ENCODE assay signal across 30 cellular contexts in the genomic region with DNA sequence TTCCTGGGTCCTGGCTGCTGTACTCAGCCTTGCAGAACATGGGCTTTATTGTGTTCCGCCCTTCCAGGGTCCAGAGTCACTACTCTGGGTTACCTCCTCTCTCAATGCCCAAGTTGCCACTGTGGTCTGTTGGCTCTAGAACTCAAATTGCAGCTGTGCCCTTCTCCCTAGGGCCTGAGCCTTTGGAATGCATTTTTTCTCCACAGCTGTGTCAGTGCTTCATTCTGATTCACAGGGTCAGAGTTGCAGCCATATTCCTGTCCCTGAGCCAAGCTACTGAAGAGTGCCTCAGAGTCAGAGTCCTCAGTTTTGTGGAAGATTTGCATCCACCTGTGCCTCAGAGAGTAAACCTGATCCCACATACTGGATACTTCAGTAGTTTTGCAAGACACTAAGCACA.
DNase-seq lines count a peak whose midpoint lies in the region; ATAC-seq, FAIRE-seq and TF ChIP-seq lines count a peak whose summit lies in the region.
"Had no signal": no experiment of that assay in that cellular context is flagged by ENCODE, and none has a peak within 500 bp of the region (broad histone marks: within the 10 kb centered on the region; RNA-seq: fewer than 3 reads in every experiment).

No MANE protein-coding gene starts in this region.

- H3K36me3 ChIP-seq in bronchial epithelial cell (ENCODE audit: control insufficient read depth, insufficient read depth, low read length), result no peaks in the 10 kb centered on the region
- H3K36me3 ChIP-seq: ascending aorta, MG63, suprapubic skin, upper lobe of right lung had no signal

- no peaks in the 10 kb centered on the region for H3K27me3 ChIP-seq in bronchial epithelial cell (ENCODE audit: control insufficient read depth, insufficient read depth, low read length)
- H3K27me3 ChIP-seq: ascending aorta, dorsolateral prefrontal cortex, MG63, suprapubic skin, upper lobe of right lung had no signal

- H3K4me3 Mint-ChIP-seq in HFFc6, result no peak overlapping the region
- H3K4me3 Mint-ChIP-seq: activated CD8-positive, alpha-beta T cell treated with anti-CD3 and anti-CD28 coated beads for 36 hours; CD4-positive, alpha-beta T cell; H9; stimulated activated naive B cell treated with anti-CD40 and anti-IgM and Interleukin-4, amounts not matched to agents 10 μg/mL and 1 μg/mL and 100 μg/mL, for 72 hours; T-helper 1 cell treated with Interleukin-12 subunit alpha and Interleukin-12 subunit beta and Interleukin-4 antibody, amounts not matched to agents 30 μg/mL and 1 μg/mL, for 36 hours had no signal

- H3K27me3 Mint-ChIP-seq in HFFc6 (ENCODE audit: insufficient read depth), result no peaks in the 10 kb centered on the region
- H3K27me3 Mint-ChIP-seq: activated CD8-positive, alpha-beta T cell treated with anti-CD3 and anti-CD28 coated beads for 36 hours; CD4-positive, alpha-beta T cell; stimulated activated naive B cell treated with anti-CD40 and anti-IgM and Interleukin-4, amounts not matched to agents 10 μg/mL and 1 μg/mL and 100 μg/mL, for 72 hours had no signal

- no peak for ATAC-seq in HG03432 (IDR thresholded peaks at IDR 0.05; ENCODE audit: unreplicated experiment)
- ATAC-seq: activated CD8-positive, alpha-beta T cell treated with anti-CD3 and anti-CD28 coated beads for 36 hours; activated naive CD4-positive, alpha-beta T cell treated with anti-CD3 and anti-CD28 coated beads, Interleukin-2, amount 50 U/mL, for 72 hours; K562; sciatic nerve; stimulated activated naive B cell treated with anti-CD40 and anti-IgM and Interleukin-4, amounts not matched to agents 10 μg/mL and 1 μg/mL and 100 μg/mL, for 72 hours had no signal

- H3K4me1 Mint-ChIP-seq in HFFc6 (ENCODE audit: low read depth), result peaks cover 13% of the 10 kb centered on the region
- H3K4me1 Mint-ChIP-seq: H9; stimulated activated naive B cell treated with anti-CD40 and anti-IgM and Interleukin-4, amounts not matched to agents 10 μg/mL and 1 μg/mL and 100 μg/mL, for 72 hours had no signal

- no peaks in the 10 kb centered on the region for H3K9me3 Mint-ChIP-seq in HFFc6
- H3K9me3 Mint-ChIP-seq: T-helper 1 cell treated with Interleukin-12 subunit alpha and Interleukin-12 subunit beta and Interleukin-4 antibody, amounts not matched to agents 30 μg/mL and 1 μg/mL, for 36 hours had no signal

- no peak for TF ChIP-seq CTCF in HFFc6 (IDR thresholded peaks at IDR 0.05)
- no peak for TF ChIP-seq CTCF in bronchial epithelial cell (IDR thresholded peaks at IDR 0.05; ENCODE audit: insufficient read depth, low read length, severe bottlenecking)
- TF ChIP-seq CTCF in foreskin fibroblast (IDR thresholded peaks at IDR 0.05; ENCODE audit: low read depth, low read length), result no peak

- H3K4me3 ChIP-seq in bronchial epithelial cell (ENCODE audit: low read depth, low read length) (no peak overlapping the region), foreskin fibroblast (ENCODE audit: low read depth in 1 of 2, low read length in 2 of 2) (no peak overlapping the region)
- H3K4me3 ChIP-seq: ascending aorta, dorsolateral prefrontal cortex, K562, MG63, suprapubic skin, upper lobe of right lung had no signal

- DNase-seq in HFFc6 (peak; percentile 1), bronchial epithelial cell (ENCODE audit: low read depth) (peak; percentile 2), foreskin fibroblast (peak; percentile 23 to 69), hippocampal formation (lab: John Stamatoyannopoulos, UW) (no peak), SKM-1 treated with dmso at 0.1 percent for 144 hours (lab: John Stamatoyannopoulos, UW; ENCODE audit: unreplicated experiment) (no peak)
- DNase-seq in activated CD8-positive, alpha-beta memory T cell treated with anti-CD3 and anti-CD28 coated beads, Interleukin-2, amount 50 U/mL, for 48 hours, result no peak
- DNase-seq: activated CD4-positive, CD25-positive, alpha-beta regulatory T cell treated with anti-CD3 and anti-CD28 coated beads, Interleukin-2, amount 50 U/mL, for 72 hours; activated CD8-positive, alpha-beta T cell treated with anti-CD3 and anti-CD28 coated beads for 36 hours; CD4-positive, alpha-beta T cell; cerebellar nuclear complex; dorsolateral prefrontal cortex; H9; head of caudate nucleus; MG63; NCI-H1105 treated with DMSO at 0.1 percent for 48 hours; NCI-H1930; NCI-H446; NCI-H82; RPMI8226; stimulated activated naive B cell treated with anti-CD40 and anti-IgM and Interleukin-4, amounts not matched to agents 10 μg/mL and 1 μg/mL and 100 μg/mL, for 72 hours; upper lobe of right lung had no signal

- H3K36me3 Mint-ChIP-seq in HFFc6 (ENCODE audit: low read depth), result peaks cover 5% of the 10 kb centered on the region; the same call in 1 of the 2 replicates

- no peak overlapping the region for H3K27ac Mint-ChIP-seq in HFFc6
- H3K27ac Mint-ChIP-seq: activated CD8-positive, alpha-beta T cell treated with anti-CD3 and anti-CD28 coated beads for 36 hours; activated naive CD4-positive, alpha-beta T cell treated with anti-CD3 and anti-CD28 coated beads, Interleukin-2, amount 50 U/mL, for 72 hours; CD4-positive, alpha-beta T cell; H9; stimulated activated naive B cell treated with anti-CD40 and anti-IgM and Interleukin-4, amounts not matched to agents 10 μg/mL and 1 μg/mL and 100 μg/mL, for 72 hours; T-helper 1 cell treated with Interleukin-12 subunit alpha and Interleukin-12 subunit beta and Interleukin-4 antibody, amounts not matched to agents 30 μg/mL and 1 μg/mL, for 36 hours had no signal

- peak; percentile 90 for FAIRE-seq in bronchial epithelial cell (lab: Jason Lieb, UNC)
- FAIRE-seq: GM19239, K562, TTC549 had no signal

Comparison
In these comparisons a context has a peak if more than half of its experiments do, and no peak if none do; other contexts are left out.
1. DNase-seq: peak in HFFc6 (single experiment), bronchial epithelial cell (single experiment) and foreskin fibroblast (2 of 2); none in hippocampal formation (0 of 2), SKM-1 treated with dmso at 0.1 percent for 144 hours (single experiment) and activated CD8-positive, alpha-beta memory T cell treated with anti-CD3 and anti-CD28 coated beads, Interleukin-2, amount 50 U/mL, for 48 hours (single experiment).